18 cellular contexts compared by ENCODE assay signal in the genomic region with DNA sequence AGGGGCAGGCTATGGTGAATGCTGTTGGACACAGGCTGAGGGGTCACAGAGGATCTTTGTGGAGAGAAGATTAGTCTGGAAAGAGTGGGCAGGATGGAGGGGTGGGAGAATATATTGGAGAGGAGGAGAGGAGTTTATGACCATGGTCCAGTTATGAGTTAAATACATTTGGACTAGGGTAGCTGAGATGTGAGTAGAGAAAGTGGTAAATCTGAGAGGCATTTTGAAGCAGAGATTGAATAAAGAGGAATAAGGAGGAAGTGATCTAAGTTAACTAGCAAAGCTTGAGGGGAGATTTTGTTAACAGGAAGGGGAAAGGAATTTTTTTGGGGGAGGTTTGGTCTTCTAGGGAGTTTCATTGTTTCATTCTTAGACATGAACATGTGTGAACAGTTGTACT. TPM values are rescaled to one million over a fixed set of nuclear protein-coding genes. Genes with fewer than 3 reads are reported as not detected.
DNase-seq lines count a peak whose midpoint lies in the region; ATAC-seq and TF ChIP-seq lines count a peak whose summit lies in the region.
"Had no signal": no experiment of that assay in that cellular context is flagged by ENCODE, and none has a peak within 500 bp of the region (broad histone marks: within the 10 kb centered on the region; RNA-seq: fewer than 3 reads in every experiment).

No MANE protein-coding gene starts in this region.

- peak; percentile 5 for DNase-seq in NCI-H82 (lab: John Stamatoyannopoulos, UW)
- no peak for DNase-seq in NCI-H82 treated with DMSO at 0.1 percent for 48 hours (lab: John Stamatoyannopoulos, UW; ENCODE audit: unreplicated experiment)
- peak; percentile 38 for DNase-seq in fibroblast of pulmonary artery (ENCODE audit: low read depth)
- no peak for DNase-seq in spleen
- no peak for DNase-seq in RPMI8226
- DNase-seq in NCI-H1930 (lab: John Stamatoyannopoulos, UW) = no peak
- DNase-seq: 8988T; CD4-positive, alpha-beta T cell; DMS79; GDM1; H9; NCI-H1436; NCI-H2081; NCI-H524 treated with DMSO at 0.1 percent for 48 hours; NK-92 treated with Interleukin-12 subunit alpha and Interleukin-12 subunit beta, amount 100 ng/mL, for 24 hours had no signal

- H3K27me3 ChIP-seq in Loucy (ENCODE audit: insufficient read depth, low read length, poor library complexity, severe bottlenecking) (no peaks in the 10 kb centered on the region), spleen (replicated peaks in 1 of 7) (no peaks in the 10 kb centered on the region)

- H3K4me2 ChIP-seq in Loucy (ENCODE audit: low read depth, low read length, poor library complexity, severe bottlenecking) = peak overlapping the region; percentile 81

- H3K27ac ChIP-seq in spleen = peak overlapping the region in 7 of 8 donors; percentile 82 to 89 (median 86)
- H3K27ac ChIP-seq: SK-N-MC had no signal

- TF ChIP-seq POLR2A in spleen (IDR thresholded peaks at IDR 0.05) = no peak

- no peaks in the 10 kb centered on the region for H4K20me1 ChIP-seq in Loucy (ENCODE audit: insufficient read depth, low read length, poor library complexity, severe bottlenecking)

- H3K9ac ChIP-seq in Loucy (ENCODE audit: low read depth, low read length, poor library complexity, severe bottlenecking) = no peak overlapping the region

- no peak overlapping the region for H2AFZ ChIP-seq in Loucy (ENCODE audit: low read length)

- H3F3A ChIP-seq in Loucy (ENCODE audit: low read depth) = no peaks in the 10 kb centered on the region

- no peak for ATAC-seq in GM19397 (IDR thresholded peaks at IDR 0.05; ENCODE audit: unreplicated experiment)

- intact Hi-C loops in spleen (cut with DNase I; ENCODE audit: low total_unique reads) = no loop called here

- H3K36me3 ChIP-seq in Loucy (ENCODE audit: insufficient read depth, low read length) = no peaks in the 10 kb centered on the region
- H3K36me3 ChIP-seq in spleen = no peaks in the 10 kb centered on the region

- H3K4me3 ChIP-seq in Loucy (ENCODE audit: low read length, poor library complexity, severe bottlenecking) (no peak overlapping the region), fibroblast of pulmonary artery (replicated peaks; ENCODE audit: low read depth, low read length) (no peak overlapping the region), spleen (peak overlapping the region in 1 of 8 donors; percentile 65)
- H3K4me3 ChIP-seq: SK-N-MC had no signal

- H3K9me3 ChIP-seq in Loucy (ENCODE audit: insufficient read depth, low read depth, low read length) (no peaks in the 10 kb centered on the region), spleen (no peaks in the 10 kb centered on the region)

- TF ChIP-seq CTCF in Loucy (conservative IDR thresholded peaks at IDR 0.05; ENCODE audit: low read length) = no peak
- no peak for TF ChIP-seq CTCF in fibroblast of pulmonary artery (IDR thresholded peaks at IDR 0.05; ENCODE audit: low read length, missing control alignments)
- no peak for TF ChIP-seq CTCF in spleen (IDR thresholded peaks at IDR 0.05 in 8 of 11, conservative IDR thresholded peaks at IDR 0.05 in 3 of 11)

- H3K4me1 ChIP-seq in Loucy (ENCODE audit: insufficient read depth, low read length, poor library complexity, severe bottlenecking) = peaks cover 12% of the 10 kb centered on the region
- H3K4me1 ChIP-seq in spleen = peaks cover 9 to 94% (median 40%) of the 10 kb centered on the region in 6 donors

- no peaks in the 10 kb centered on the region for H3K9me2 ChIP-seq in Loucy (replicated peaks; ENCODE audit: low read depth, low read length)

- no peaks in the 10 kb centered on the region for H3K79me2 ChIP-seq in Loucy (ENCODE audit: insufficient read depth, low read length)

RNA-seq across cellular contexts. Expression of gene EED, which starts 43.2 kb away (rescaled TPM):
- total RNA-seq in spleen = 10 to 100 TPM; 25.8 to 48.1 (median 34.0) TPM
- 10 to 100 TPM; 24.3 to 26.8 (median 25.0) TPM for polyA plus RNA-seq in spleen

Comparison
In these comparisons a context has a peak if more than half of its experiments do, and no peak if none do; other contexts are left out.
1. DNase-seq: peak in NCI-H82 (single experiment) and fibroblast of pulmonary artery (single experiment); none in NCI-H82 treated with DMSO at 0.1 percent for 48 hours (single experiment), spleen (single experiment), RPMI8226 (single experiment) and NCI-H1930 (0 of 2).